Comparison of ENCODE assay signal across 9 cellular contexts in genomic region chr5:123157797-123158528, GRCh38.
A peak's percentile ranks its signal among the peaks of the same experiment; 100 is the strongest.
DNase-seq lines count a peak whose midpoint lies in the region; ATAC-seq and TF ChIP-seq lines count a peak whose summit lies in the region.
"Had no signal": no experiment of that assay in that cellular context is flagged by ENCODE, and none has a peak within 500 bp of the region (broad histone marks: within the 10 kb centered on the region; RNA-seq: fewer than 3 reads in every experiment).

No MANE protein-coding gene starts in this region.

- CTCF ChIA-PET in HEK293 (lab: Yijun Ruan, JAX) = interaction anchor here (0.6 to 1.6 kb wide), 11 partner anchors 9 to 462 kb away, joined by 3 to 6 read pairs (median 3); no protein-coding TSS in a partner anchor

- no peak for TF ChIP-seq CTCF in HEK293 (tag by site-specific recombination; IDR thresholded peaks at IDR 0.05)

- H3K9me3 ChIP-seq in HEK293 (ENCODE audit: control insufficient read depth, insufficient read depth, low read depth, low read length) = no peaks in the 10 kb centered on the region
- no peaks in the 10 kb centered on the region for H3K9me3 ChIP-seq in effector memory CD4-positive, alpha-beta T cell (ENCODE audit: control insufficient read depth, low read length)

- H3K4me1 ChIP-seq in ACC112 (ENCODE audit: control insufficient read depth, insufficient read depth, low read length, unreplicated experiment) (peaks cover 21% of the 10 kb centered on the region), HEK293 (ENCODE audit: control insufficient read depth, insufficient read depth, low read length) (peaks cover 29% of the 10 kb centered on the region)
- no peaks in the 10 kb centered on the region for H3K4me1 ChIP-seq in effector memory CD4-positive, alpha-beta T cell (ENCODE audit: control insufficient read depth, insufficient read depth, low read length, poor library complexity, severe bottlenecking)

- H3K27me3 ChIP-seq in ACC112 (ENCODE audit: insufficient read depth, low read length) (peaks cover 40% of the 10 kb centered on the region), H7 (ENCODE audit: control insufficient read depth, insufficient read depth, low read length) (no peaks in the 10 kb centered on the region)
- H3K27me3 ChIP-seq in effector memory CD4-positive, alpha-beta T cell (replicated peaks; ENCODE audit: control insufficient read depth, insufficient read depth, low read length, poor library complexity, severe bottlenecking) = peaks cover 3% of the 10 kb centered on the region

- H3K79me2 ChIP-seq in ACC112 (ENCODE audit: control insufficient read depth, insufficient read depth, low read length, unreplicated experiment) = no peaks in the 10 kb centered on the region

- peak; percentile 90 for DNase-seq in SW480 (ENCODE audit: low spot score)
- DNase-seq in iris pigment epithelial cell (ENCODE audit: low read depth) = peak; percentile 80
- DNase-seq in H7 = no peak
- DNase-seq in effector memory CD4-positive, alpha-beta T cell = no peak
- no peak for DNase-seq in caudate nucleus (lab: John Stamatoyannopoulos, UW)
- DNase-seq: RPMI8226 had no signal

- H2AFZ ChIP-seq in ACC112 (ENCODE audit: low read length, unreplicated experiment) = peak overlapping the region; percentile 70

- ATAC-seq in GM18517 (IDR thresholded peaks at IDR 0.05; ENCODE audit: unreplicated experiment) = no peak

- POLR2A ChIA-PET in HEK293 (lab: Yijun Ruan, JAX) = interaction anchor here (0.9 kb wide), 1 partner anchor 68 kb away, joined by 3 read pairs; the partner anchor contains the start of gene PRDM6

- H3K36me3 ChIP-seq in ACC112 (ENCODE audit: insufficient read depth, low read length) (no peaks in the 10 kb centered on the region), HEK293 (ENCODE audit: control insufficient read depth in 2 of 2, insufficient read depth in 1 of 2, low read length in 2 of 2) (peaks cover 0 to 7% of the 10 kb centered on the region in 2 experiments; a peak in 1 of 3 replicates), H7 (replicated peaks; ENCODE audit: control insufficient read depth, insufficient read depth, low read length) (no peaks in the 10 kb centered on the region)
- H3K36me3 ChIP-seq in effector memory CD4-positive, alpha-beta T cell (ENCODE audit: control insufficient read depth, insufficient read depth, low read length) = no peaks in the 10 kb centered on the region

- H3K27ac ChIP-seq in ACC112 (ENCODE audit: low read depth, low read length) (no peak overlapping the region), HEK293 (ENCODE audit: extremely low read depth, low read depth, low read length) (peak overlapping the region; percentile 44; the same call in 1 of the 2 replicates), caudate nucleus (ENCODE audit: low read depth, low read length) (no peak overlapping the region)
- H3K27ac ChIP-seq in effector memory CD4-positive, alpha-beta T cell (ENCODE audit: insufficient read depth, low read length, poor library complexity, severe bottlenecking) = no peak overlapping the region

- H3K4me3 ChIP-seq in ACC112 (ENCODE audit: low read depth, low read length) (peak overlapping the region; percentile 72), HEK293 (ENCODE audit: low read depth, low read length) (no peak overlapping the region), H7 (ENCODE audit: insufficient read depth, low read depth, low read length) (no peak overlapping the region)
- no peak overlapping the region for H3K4me3 ChIP-seq in effector memory CD4-positive, alpha-beta T cell (ENCODE audit: insufficient read depth, low read depth, low read length, poor library complexity, severe bottlenecking)

TF ChIP-seq in HEK293, 187 proteins besides CTCF, POLR2A, EP300 and RAD21 (continues in another document):
- TF ChIP-seq ZBTB48 (tag by site-specific recombination; IDR thresholded peaks at IDR 0.05) = no peak
- TF ChIP-seq ZNF10 (tag by site-specific recombination; IDR thresholded peaks at IDR 0.05) = peak; percentile 67; the same call in 1 of the 2 replicates
- peak; percentile 89 for TF ChIP-seq OSR2 (tag by site-specific recombination; IDR thresholded peaks at IDR 0.05)
- TF ChIP-seq ZNF366 (tag by site-specific recombination; conservative IDR thresholded peaks at IDR 0.05) = peak; percentile 96
- no peak for TF ChIP-seq ZNF544 (tag by site-specific recombination; IDR thresholded peaks at IDR 0.05)
- TF ChIP-seq FEZF1 (tag by site-specific recombination; IDR thresholded peaks at IDR 0.05) = peak; percentile 88
- TF ChIP-seq, protein P1, sequence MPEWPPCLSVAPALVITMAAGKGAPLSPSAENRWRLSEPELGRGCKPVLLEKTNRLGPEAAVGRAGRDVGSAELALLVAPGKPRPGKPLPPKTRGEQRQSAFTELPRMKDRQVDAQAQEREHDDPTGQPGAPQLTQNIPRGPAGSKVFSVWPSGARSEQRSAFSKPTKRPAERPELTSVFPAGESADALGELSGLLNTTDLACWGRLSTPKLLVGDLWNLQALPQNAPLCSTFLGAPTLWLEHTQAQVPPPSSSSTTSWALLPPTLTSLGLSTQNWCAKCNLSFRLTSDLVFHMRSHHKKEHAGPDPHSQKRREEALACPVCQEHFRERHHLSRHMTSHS (tag by site-specific recombination; IDR thresholded peaks at IDR 0.05) = 0 out of 2 replicates have a peak, but pooled peaks have one; percentile 49
- peak; percentile 85 for TF ChIP-seq TSHZ1 (tag by site-specific recombination; IDR thresholded peaks at IDR 0.05; ENCODE audit: borderline replicate concordance)
- peak; percentile 27; the same call in 1 of the 2 replicates for TF ChIP-seq ZBTB20 (tag by site-specific recombination; IDR thresholded peaks at IDR 0.05)
- TF ChIP-seq ZNF639 (tag by site-specific recombination; IDR thresholded peaks at IDR 0.05) = peak; percentile 91
- TF ChIP-seq OVOL3 (tag by site-specific recombination; IDR thresholded peaks at IDR 0.05) = peak; percentile 79
- TF ChIP-seq TRIM28 (IDR thresholded peaks at IDR 0.05; ENCODE audit: borderline replicate concordance, low read length) = peak; percentile 55; the same call in 1 of the 2 replicates
- TF ChIP-seq, protein P2, sequence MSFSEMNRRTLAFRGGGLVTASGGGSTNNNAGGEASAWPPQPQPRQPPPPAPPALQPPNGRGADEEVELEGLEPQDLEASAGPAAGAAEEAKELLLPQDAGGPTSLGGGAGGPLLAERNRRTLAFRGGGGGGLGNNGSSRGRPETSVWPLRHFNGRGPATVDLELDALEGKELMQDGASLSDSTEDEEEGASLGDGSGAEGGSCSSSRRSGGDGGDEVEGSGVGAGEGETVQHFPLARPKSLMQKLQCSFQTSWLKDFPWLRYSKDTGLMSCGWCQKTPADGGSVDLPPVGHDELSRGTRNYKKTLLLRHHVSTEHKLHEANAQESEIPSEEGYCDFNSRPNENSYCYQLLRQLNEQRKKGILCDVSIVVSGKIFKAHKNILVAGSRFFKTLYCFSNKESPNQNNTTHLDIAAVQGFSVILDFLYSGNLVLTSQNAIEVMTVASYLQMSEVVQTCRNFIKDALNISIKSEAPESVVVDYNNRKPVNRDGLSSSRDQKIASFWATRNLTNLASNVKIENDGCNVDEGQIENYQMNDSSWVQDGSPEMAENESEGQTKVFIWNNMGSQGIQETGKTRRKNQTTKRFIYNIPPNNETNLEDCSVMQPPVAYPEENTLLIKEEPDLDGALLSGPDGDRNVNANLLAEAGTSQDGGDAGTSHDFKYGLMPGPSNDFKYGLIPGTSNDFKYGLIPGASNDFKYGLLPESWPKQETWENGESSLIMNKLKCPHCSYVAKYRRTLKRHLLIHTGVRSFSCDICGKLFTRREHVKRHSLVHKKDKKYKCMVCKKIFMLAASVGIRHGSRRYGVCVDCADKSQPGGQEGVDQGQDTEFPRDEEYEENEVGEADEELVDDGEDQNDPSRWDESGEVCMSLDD (tag by site-specific recombination; IDR thresholded peaks at IDR 0.05) = no peak
- TF ChIP-seq ZNF140 (tag by site-specific recombination; IDR thresholded peaks at IDR 0.05) = 0 out of 2 replicates have a peak, but pooled peaks have one; percentile 26
- TF ChIP-seq ZNF473 (tag by site-specific recombination; IDR thresholded peaks at IDR 0.05) = no peak
- TF ChIP-seq ZNF221 (tag by site-specific recombination; IDR thresholded peaks at IDR 0.05; ENCODE audit: borderline replicate concordance) = no peak
- peak; percentile 96 for TF ChIP-seq SP7 (tag by site-specific recombination; IDR thresholded peaks at IDR 0.05)

Comparison
In these comparisons a context has a peak if more than half of its experiments do, and no peak if none do; other contexts are left out.
1. DNase-seq: peak in SW480 (single experiment) and iris pigment epithelial cell (single experiment); none in H7 (single experiment), effector memory CD4-positive, alpha-beta T cell (0 of 3) and caudate nucleus (0 of 61).